In genomic region chr2:241185961-241186360, GRCh38 we compare ENCODE assay signal across 19 cellular contexts. TPM values are rescaled to one million over a fixed set of nuclear protein-coding genes. Genes with fewer than 3 reads are reported as not detected.
DNase-seq lines count a peak whose midpoint lies in the region; ATAC-seq, FAIRE-seq and TF ChIP-seq lines count a peak whose summit lies in the region.
"Had no signal": no experiment of that assay in that cellular context is flagged by ENCODE, and none has a peak within 500 bp of the region (broad histone marks: within the 10 kb centered on the region; RNA-seq: fewer than 3 reads in every experiment).

No MANE protein-coding gene starts in this region.

- H3K27me3 ChIP-seq in neuronal stem cell (ENCODE audit: control insufficient read depth in 3 of 3, insufficient read depth in 3 of 3, low read depth in 1 of 3, low read length in 3 of 3) = no peaks in the 10 kb centered on the region
- H3K27me3 ChIP-seq: BE2C; BLaER1 treated with 17β-estradiol and CSF1 and Interleukin-3, amounts not matched to agents 10 nM and 100 nM had no signal

- no peak overlapping the region for H2BK120ac ChIP-seq in neuronal stem cell (ENCODE audit: low read depth, low read length)

- no peak overlapping the region for H3K4me3 ChIP-seq in neuronal stem cell (ENCODE audit: low read length in 2 of 2)
- H3K4me3 ChIP-seq: BLaER1 treated with 17β-estradiol and CSF1 and Interleukin-3, amounts not matched to agents 10 nM and 100 nM; GM23338; HAP-1 had no signal

- peak overlapping the region; percentile 81 for H2AK5ac ChIP-seq in neuronal stem cell (ENCODE audit: low read depth, low read length)

- H3K36me3 ChIP-seq in neuronal stem cell (replicated peaks in 1 of 2; ENCODE audit: control insufficient read depth in 2 of 2, insufficient read depth in 2 of 2, low read length in 2 of 2) = peaks cover 5 to 22% of the 10 kb centered on the region in 2 donors
- H3K36me3 ChIP-seq: HAP-1 had no signal

- H3K9me3 ChIP-seq in neuronal stem cell (replicated peaks in 1 of 2; ENCODE audit: control insufficient read depth in 2 of 2, insufficient read depth in 1 of 2, low read depth in 1 of 2, low read length in 2 of 2) = no peaks in the 10 kb centered on the region
- H3K9me3 ChIP-seq: BE2C; BLaER1 treated with 17β-estradiol and CSF1 and Interleukin-3, amounts not matched to agents 10 nM and 100 nM; HAP-1 had no signal

- H3K4ac ChIP-seq in neuronal stem cell (ENCODE audit: low read length) = no peak overlapping the region

- H3K27ac ChIP-seq in neuronal stem cell (replicated peaks; ENCODE audit: low read length) = no peak overlapping the region
- H3K27ac ChIP-seq: BLaER1 treated with 17β-estradiol and CSF1 and Interleukin-3, amounts not matched to agents 10 nM and 100 nM had no signal

- H3K23ac ChIP-seq in neuronal stem cell (ENCODE audit: low read depth, low read length, poor library complexity) = no peak overlapping the region

- H3K4me2 ChIP-seq in neuronal stem cell (ENCODE audit: insufficient read depth, low read length, poor library complexity, severe bottlenecking) = no peak overlapping the region
- H3K4me2 ChIP-seq: GM23338 had no signal

- no peak overlapping the region for H3K18ac ChIP-seq in neuronal stem cell (ENCODE audit: low read length)

- WGBS in neuronal stem cell (ENCODE audit: extremely low coverage in 2 of 2, insufficient read length in 2 of 2, insufficient replicate concordance in 1 of 2), 2 donors = no CpG with 5 or more reads among the region's 11 CpGs

- no peak overlapping the region for H2BK5ac ChIP-seq in neuronal stem cell (ENCODE audit: low read length)

- no peak overlapping the region for H3K9ac ChIP-seq in neuronal stem cell (ENCODE audit: low read depth, low read length, poor library complexity)
- H3K9ac ChIP-seq: BLaER1 treated with 17β-estradiol and CSF1 and Interleukin-3, amounts not matched to agents 10 nM and 100 nM had no signal

- FAIRE-seq in GM12891 (lab: Jason Lieb, UNC) = no peak
- FAIRE-seq: A204.1, G401.6 had no signal

- no peak overlapping the region for H3K14ac ChIP-seq in neuronal stem cell (ENCODE audit: low read length)

- H3K4me1 ChIP-seq in neuronal stem cell (ENCODE audit: control insufficient read depth in 2 of 2, insufficient read depth in 1 of 2, low read depth in 1 of 2, low read length in 2 of 2) = peaks cover 6 to 15% of the 10 kb centered on the region in 2 donors
- H3K4me1 ChIP-seq: BE2C, HAP-1 had no signal

- peak overlapping the region; percentile 22 for H2BK12ac ChIP-seq in neuronal stem cell (ENCODE audit: low read length)

- ATAC-seq in GM19023 (IDR thresholded peaks at IDR 0.05; ENCODE audit: unreplicated experiment) = no peak
- ATAC-seq: GM23338 had no signal

- DNase-seq in D341Med (ENCODE audit: low spot score) = peak; percentile 12
- peak; percentile 10 for DNase-seq in dermis blood vessel endothelial cell
- no peak for DNase-seq in neuronal stem cell (ENCODE audit: low spot score)
- DNase-seq in AG20443 (ENCODE audit: low spot score) = no peak
- no peak for DNase-seq in GM12891 (ENCODE audit: insufficient read length, low spot score)
- DNase-seq: AML-193; BE2C; CD4-positive, alpha-beta T cell; CD8-positive, alpha-beta memory T cell; DMS153; DND-41; HFFc6 had no signal

- no peak overlapping the region for H4K8ac ChIP-seq in neuronal stem cell (ENCODE audit: low read depth, low read length)

- no peak overlapping the region for H4K91ac ChIP-seq in neuronal stem cell (ENCODE audit: low read depth, low read length, poor library complexity)

- H2BK15ac ChIP-seq in neuronal stem cell (ENCODE audit: low read length) = no peak overlapping the region

- no peak for TF ChIP-seq POLR2A in GM12891 (IDR thresholded peaks at IDR 0.05; ENCODE audit: low read depth, low read length)

- peaks cover 4% of the 10 kb centered on the region for H3K79me1 ChIP-seq in neuronal stem cell (ENCODE audit: low read depth, low read length)

- H2AFZ ChIP-seq in neuronal stem cell (ENCODE audit: low read length) = no peak overlapping the region
- H2AFZ ChIP-seq: GM23338 had no signal

TF ChIP-seq in GM12891, 5 proteins besides CTCF, POLR2A, EP300 and RAD21:
- TF ChIP-seq POLR2AphosphoS5 (IDR thresholded peaks at IDR 0.05; ENCODE audit: low read depth, low read length) = no peak
- TF ChIP-seq TAF1 (IDR thresholded peaks at IDR 0.05; ENCODE audit: low read depth, low read length) = no peak
- no peak for TF ChIP-seq PAX5 (IDR thresholded peaks at IDR 0.05; ENCODE audit: insufficient read depth, low read length, severe bottlenecking)
- TF ChIP-seq POU2F2 (IDR thresholded peaks at IDR 0.05; ENCODE audit: low read depth, low read length) = no peak
- TF ChIP-seq SPI1 (IDR thresholded peaks at IDR 0.05; ENCODE audit: low read depth, low read length) = no peak
TF ChIP-seq in GM12891: peak in this region for 0.

RNA-seq across cellular contexts. Expression of gene ANO7, which starts 2.5 kb away (rescaled TPM):
- 0.34 and 1.1 TPM in 2 replicates for total RNA-seq in dermis blood vessel endothelial cell
- 1.3 TPM for polyA plus RNA-seq in neuronal stem cell (2013, experiment 1 of 2)
- 1.4 TPM for polyA plus RNA-seq in neuronal stem cell (2013, experiment 2 of 2)
- 1.4 TPM for polyA plus RNA-seq in GM12891 (2012; ENCODE audit: low read depth, missing spikeins)
- polyA plus RNA-seq: CD14-positive monocyte; CD8-positive, alpha-beta memory T cell had no signal

RNA-seq across cellular contexts. Expression of gene PPP1R7, which starts 35.7 kb away (rescaled TPM):
- total RNA-seq in dermis blood vessel endothelial cell = 47.6 and 55.1 TPM in 2 replicates
- 36.4 TPM for polyA plus RNA-seq in neuronal stem cell (2013, experiment 1 of 2)
- polyA plus RNA-seq in neuronal stem cell (2013, experiment 2 of 2) = 38.0 TPM
- 119 TPM for polyA plus RNA-seq in GM12891 (2012; ENCODE audit: low read depth, missing spikeins)

RNA-seq across cellular contexts. Expression of gene PASK, which starts 36.7 kb away (rescaled TPM):
- 4.4 and 9.2 TPM in 2 replicates for total RNA-seq in dermis blood vessel endothelial cell
- polyA plus RNA-seq in neuronal stem cell (2013, experiment 1 of 2) = 11.4 TPM
- polyA plus RNA-seq in neuronal stem cell (2013, experiment 2 of 2) = 10.5 TPM
- 31.3 TPM for polyA plus RNA-seq in GM12891 (2012; ENCODE audit: low read depth, missing spikeins)

Comparison
In these comparisons a context has a peak if more than half of its experiments do, and no peak if none do; other contexts are left out.
1. DNase-seq: peak in D341Med (single experiment) and dermis blood vessel endothelial cell (single experiment); none in neuronal stem cell (single experiment), AG20443 (single experiment) and GM12891 (single experiment).